ENCODE assay signal across 1 cellular context in the genomic region with DNA sequence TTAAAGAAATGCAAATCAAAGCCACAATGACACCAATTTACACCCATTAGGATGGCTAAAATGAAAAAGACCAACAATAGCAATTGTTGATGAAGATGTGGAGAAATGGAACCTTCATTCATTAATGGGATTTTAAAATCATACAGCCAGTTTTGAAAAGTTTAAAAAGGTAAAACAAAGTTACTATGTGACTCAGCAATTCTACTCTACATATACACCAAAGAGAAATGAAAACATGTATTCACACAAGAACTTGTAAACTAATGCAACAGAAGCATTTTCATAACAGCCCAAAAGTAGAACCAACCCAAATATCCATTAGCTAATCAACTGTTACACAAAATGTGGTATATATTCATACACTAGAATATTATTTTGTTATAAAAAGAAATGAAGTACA.
TF ChIP-seq lines count a peak whose summit lies in the region.

No MANE protein-coding gene starts in this region.

TF ChIP-seq in WTC11, 78 proteins besides CTCF, POLR2A, EP300 and RAD21 (continued from another document):
- TF ChIP-seq, protein P1, sequence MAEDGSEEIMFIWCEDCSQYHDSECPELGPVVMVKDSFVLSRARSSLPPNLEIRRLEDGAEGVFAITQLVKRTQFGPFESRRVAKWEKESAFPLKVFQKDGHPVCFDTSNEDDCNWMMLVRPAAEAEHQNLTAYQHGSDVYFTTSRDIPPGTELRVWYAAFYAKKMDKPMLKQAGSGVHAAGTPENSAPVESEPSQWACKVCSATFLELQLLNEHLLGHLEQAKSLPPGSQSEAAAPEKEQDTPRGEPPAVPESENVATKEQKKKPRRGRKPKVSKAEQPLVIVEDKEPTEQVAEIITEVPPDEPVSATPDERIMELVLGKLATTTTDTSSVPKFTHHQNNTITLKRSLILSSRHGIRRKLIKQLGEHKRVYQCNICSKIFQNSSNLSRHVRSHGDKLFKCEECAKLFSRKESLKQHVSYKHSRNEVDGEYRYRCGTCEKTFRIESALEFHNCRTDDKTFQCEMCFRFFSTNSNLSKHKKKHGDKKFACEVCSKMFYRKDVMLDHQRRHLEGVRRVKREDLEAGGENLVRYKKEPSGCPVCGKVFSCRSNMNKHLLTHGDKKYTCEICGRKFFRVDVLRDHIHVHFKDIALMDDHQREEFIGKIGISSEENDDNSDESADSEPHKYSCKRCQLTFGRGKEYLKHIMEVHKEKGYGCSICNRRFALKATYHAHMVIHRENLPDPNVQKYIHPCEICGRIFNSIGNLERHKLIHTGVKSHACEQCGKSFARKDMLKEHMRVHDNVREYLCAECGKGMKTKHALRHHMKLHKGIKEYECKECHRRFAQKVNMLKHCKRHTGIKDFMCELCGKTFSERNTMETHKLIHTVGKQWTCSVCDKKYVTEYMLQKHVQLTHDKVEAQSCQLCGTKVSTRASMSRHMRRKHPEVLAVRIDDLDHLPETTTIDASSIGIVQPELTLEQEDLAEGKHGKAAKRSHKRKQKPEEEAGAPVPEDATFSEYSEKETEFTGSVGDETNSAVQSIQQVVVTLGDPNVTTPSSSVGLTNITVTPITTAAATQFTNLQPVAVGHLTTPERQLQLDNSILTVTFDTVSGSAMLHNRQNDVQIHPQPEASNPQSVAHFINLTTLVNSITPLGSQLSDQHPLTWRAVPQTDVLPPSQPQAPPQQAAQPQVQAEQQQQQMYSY (CRISPR knock-in tag; IDR thresholded peaks at IDR 0.05): no peak
- TF ChIP-seq TCF7 (CRISPR knock-in tag; IDR thresholded peaks at IDR 0.05; ENCODE audit: low read depth): no peak
- no peak for TF ChIP-seq NFE2L1 (CRISPR knock-in tag; IDR thresholded peaks at IDR 0.05)
- no peak for TF ChIP-seq TP53 (CRISPR knock-in tag; IDR thresholded peaks at IDR 0.05)
TF ChIP-seq in WTC11: peak in this region for 0.
